8 cellular contexts compared by ENCODE assay signal in genomic region chr1:173823776-173824314, GRCh38. TPM values are rescaled to one million over a fixed set of nuclear protein-coding genes. Genes with fewer than 3 reads are reported as not detected.
A peak's percentile ranks its signal among the peaks of the same experiment; 100 is the strongest.
DNase-seq lines count a peak whose midpoint lies in the region; ATAC-seq and TF ChIP-seq lines count a peak whose summit lies in the region.

No MANE protein-coding gene starts in this region.

- no peak for TF ChIP-seq EP300 in stomach (IDR thresholded peaks at IDR 0.05)

- H3K27me3 Mint-ChIP-seq in activated CD8-positive, alpha-beta T cell treated with anti-CD3 and anti-CD28 coated beads for 36 hours: no peaks in the 10 kb centered on the region

- intact Hi-C loops in activated CD8-positive, alpha-beta T cell treated with anti-CD3 and anti-CD28 coated beads for 36 hours (cut with micrococcal nuclease): loop anchor here (2.0 to 10.0 kb wide), 4 partner anchors 45 to 1079 kb away; partner anchors contain the start of gene ZBTB37
- intact Hi-C loops in stomach (cut with DNase I; ENCODE audit: low total_unique reads): loop anchor here (10.0 kb wide), 1 partner anchor 399 kb away; no protein-coding TSS in a partner anchor

- TF ChIP-seq POLR2A in stomach (IDR thresholded peaks at IDR 0.05): no peak

- H3K27ac ChIP-seq in stomach: peak overlapping the region; percentile 89 to 98 (median 95)

- no peak for TF ChIP-seq CTCF in activated CD8-positive, alpha-beta T cell treated with anti-CD3 and anti-CD28 coated beads for 36 hours (IDR thresholded peaks at IDR 0.05)
- TF ChIP-seq CTCF in stomach (IDR thresholded peaks at IDR 0.05): no peak

- H3K9me3 Mint-ChIP-seq in activated CD8-positive, alpha-beta T cell treated with anti-CD3 and anti-CD28 coated beads for 36 hours: no peaks in the 10 kb centered on the region

- peak overlapping the region; percentile 94 for H3K4me3 Mint-ChIP-seq in activated CD8-positive, alpha-beta T cell treated with anti-CD3 and anti-CD28 coated beads for 36 hours

- H3K9ac ChIP-seq in iPS-15b (ENCODE audit: low read depth, low read length): peak overlapping the region; percentile 89

- peaks cover 33% of the 10 kb centered on the region for H3K36me3 Mint-ChIP-seq in activated CD8-positive, alpha-beta T cell treated with anti-CD3 and anti-CD28 coated beads for 36 hours (ENCODE audit: low read depth)

- peak overlapping the region; percentile 84 for H3K4me3 ChIP-seq in iPS-15b (ENCODE audit: low read depth, low read length)
- H3K4me3 ChIP-seq in stomach: peak overlapping the region; percentile 63 to 91 (median 74)

- ATAC-seq in HG02981 (IDR thresholded peaks at IDR 0.05; ENCODE audit: unreplicated experiment): peak; percentile 36
- ATAC-seq in activated CD8-positive, alpha-beta T cell treated with anti-CD3 and anti-CD28 coated beads for 36 hours: peak; percentile 53

- POLR2A ChIA-PET in activated CD8-positive, alpha-beta T cell treated with anti-CD3 and anti-CD28 coated beads for 36 hours (lab: Charles Lee): interaction anchor here (0.6 to 2.5 kb wide), 17 partner anchors 13 to 400 kb away, joined by 3 to 29 read pairs (median 4); partner anchors contain the start of genes GAS5, KLHL20, PRDX6 and ZBTB37

- CTCF ChIA-PET in activated CD8-positive, alpha-beta T cell treated with anti-CD3 and anti-CD28 coated beads for 36 hours (lab: Charles Lee): interaction anchor here (0.9 to 2.5 kb wide), 5 partner anchors 28 to 404 kb away, joined by 3 to 31 read pairs (median 6); partner anchors contain the start of gene KLHL20

- H3K36me3 ChIP-seq in iPS-15b (ENCODE audit: control insufficient read depth, insufficient read depth, low read length) (peaks cover 1% of the 10 kb centered on the region), stomach (peaks cover 0 to 4% (median 2%) of the 10 kb centered on the region in 4 donors)

- WGBS in stomach, 5 donors: 0 to 1% (median 0%) methylated on average over 21 to 25 of the region's 25 CpGs

- peaks cover 47% of the 10 kb centered on the region for H3K4me1 Mint-ChIP-seq in activated CD8-positive, alpha-beta T cell treated with anti-CD3 and anti-CD28 coated beads for 36 hours (ENCODE audit: low read depth)

- no peaks in the 10 kb centered on the region for H3K27me3 ChIP-seq in iPS-15b (ENCODE audit: control insufficient read depth, insufficient read depth, low read length)
- H3K27me3 ChIP-seq in stomach: no peaks in the 10 kb centered on the region

- DNase-seq in activated gamma-delta T cell (lab: John Stamatoyannopoulos, UW) (peak; percentile 50), activated gamma-delta T cell treated with Interleukin-2 at 50 U/mL for 16 hours (no peak), stomach (no peak), NCI-H510A (lab: John Stamatoyannopoulos, UW) (no peak), T-helper 9 cell (no peak)
- DNase-seq in activated CD8-positive, alpha-beta T cell treated with anti-CD3 and anti-CD28 coated beads for 36 hours: no peak

- H3K27ac Mint-ChIP-seq in activated CD8-positive, alpha-beta T cell treated with anti-CD3 and anti-CD28 coated beads for 36 hours: peak overlapping the region; percentile 99

- H3K4me1 ChIP-seq in iPS-15b (ENCODE audit: control insufficient read depth, insufficient read depth, low read length): peaks cover 2% of the 10 kb centered on the region
- H3K4me1 ChIP-seq in stomach: peaks cover 9 to 60% (median 35%) of the 10 kb centered on the region in 4 donors

- H3K9me3 ChIP-seq in iPS-15b (ENCODE audit: control insufficient read depth, insufficient read depth, low read length) (no peaks in the 10 kb centered on the region), stomach (no peaks in the 10 kb centered on the region)

RNA-seq across cellular contexts. Expression of gene DARS2, which starts 0.6 kb away (rescaled TPM):
- total RNA-seq in activated CD8-positive, alpha-beta T cell treated with anti-CD3 and anti-CD28 coated beads for 36 hours: 10 to 100 TPM; 46.7 to 49.5 TPM
- 10 to 100 TPM in 4 of 5 donors, 1 to 10 TPM in 1; 3.1 to 36.8 (median 20.3) TPM for total RNA-seq in stomach
- 1 to 10 TPM; 4.8 to 5.4 (median 4.9) TPM for polyA plus RNA-seq in stomach

RNA-seq across cellular contexts. Expression of gene CENPL, which starts 0.8 kb away (rescaled TPM):
- 10 to 100 TPM; 20.9 to 23.3 TPM for total RNA-seq in activated CD8-positive, alpha-beta T cell treated with anti-CD3 and anti-CD28 coated beads for 36 hours
- 10 to 100 TPM in 1 of 5 donors, 1 to 10 TPM in 3, under 1 TPM in 1; 0.45 to 14.1 (median 4.1) TPM for total RNA-seq in stomach
- polyA plus RNA-seq in stomach: 1 to 10 TPM; 2.0 to 4.4 (median 2.6) TPM

RNA-seq across cellular contexts. Expression of gene GAS5, which starts 43.9 kb away (rescaled TPM):
- 1,000 to 10,000 TPM; 1,276 to 1,298 TPM for total RNA-seq in activated CD8-positive, alpha-beta T cell treated with anti-CD3 and anti-CD28 coated beads for 36 hours
- 100 to 1,000 TPM; 256 to 453 (median 353) TPM for total RNA-seq in stomach
- 1,000 to 10,000 TPM in 1 of 3 donors, 100 to 1,000 TPM in 2; 712 to 1,014 (median 897) TPM for polyA plus RNA-seq in stomach

RNA-seq across cellular contexts. Expression of gene ZBTB37, which starts 44.3 kb away (rescaled TPM):
- total RNA-seq in activated CD8-positive, alpha-beta T cell treated with anti-CD3 and anti-CD28 coated beads for 36 hours: 1 to 10 TPM; 7.6 to 7.9 TPM
- 10 to 100 TPM in 4 of 5 donors, under 1 TPM in 1; 0.29 to 62.9 (median 17.2) TPM for total RNA-seq in stomach
- polyA plus RNA-seq in stomach: under 1 TPM; 0.37 to 0.61 (median 0.55) TPM
